ENCODE assay signal across 15 cellular contexts in the genomic region with DNA sequence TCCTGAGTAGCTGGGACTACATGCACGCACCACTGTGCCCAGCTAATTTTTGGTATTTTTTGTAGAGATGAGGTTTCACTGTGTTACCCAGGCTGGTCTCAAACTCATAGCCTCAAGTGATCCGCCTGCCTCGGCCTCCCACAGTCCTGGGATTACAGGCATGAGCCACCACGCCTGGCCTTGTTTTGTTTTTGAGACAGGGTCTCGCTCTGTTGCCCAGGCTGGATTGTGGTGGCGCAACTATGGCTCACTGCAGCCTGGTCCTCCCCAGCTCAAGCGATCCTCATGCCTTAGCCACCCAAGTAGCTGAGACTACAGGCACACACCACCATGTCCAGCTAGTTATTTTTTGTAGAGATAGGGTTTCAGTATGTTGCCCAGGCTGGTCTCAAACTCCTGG. TPM values are rescaled to one million over a fixed set of nuclear protein-coding genes. Genes with fewer than 3 reads are reported as not detected.
DNase-seq lines count a peak whose midpoint lies in the region; ATAC-seq and TF ChIP-seq lines count a peak whose summit lies in the region.
"Had no signal": no experiment of that assay in that cellular context is flagged by ENCODE, and none has a peak within 500 bp of the region (broad histone marks: within the 10 kb centered on the region; RNA-seq: fewer than 3 reads in every experiment).

No MANE protein-coding gene starts in this region.

- ATAC-seq in RWPE2 (ENCODE audit: low read depth) = no peak

- peak overlapping the region; percentile 2 for H3K27ac Mint-ChIP-seq in activated CD4-positive, alpha-beta T cell treated with anti-CD3 and anti-CD28 coated beads, Interleukin-2, amount 10 ng/mL, durations not matched to agents 7 days and 5 days
- H3K27ac Mint-ChIP-seq in activated CD4-positive, alpha-beta T cell treated with anti-CD3 and anti-CD28 coated beads, Interleukin-2, amount 10 ng/mL, durations not matched to agents 24 days and 14 days = no peak overlapping the region
- peak overlapping the region; percentile 66 for H3K27ac Mint-ChIP-seq in endodermal cell
- H3K27ac Mint-ChIP-seq in CD4-positive, alpha-beta memory T cell = no peak overlapping the region
- H3K27ac Mint-ChIP-seq in activated CD4-positive, alpha-beta memory T cell treated with anti-CD3 and anti-CD28 coated beads for 36 hours = no peak overlapping the region
- H3K27ac Mint-ChIP-seq: CD4-positive, alpha-beta T cell had no signal

- DNase-seq in activated CD4-positive, alpha-beta T cell treated with anti-CD3 and anti-CD28 coated beads, Interleukin-2, amount 10 ng/mL, durations not matched to agents 7 days and 5 days = no peak
- DNase-seq in activated CD4-positive, alpha-beta T cell treated with anti-CD3 and anti-CD28 coated beads, Interleukin-2, amount 10 ng/mL, durations not matched to agents 24 days and 14 days = no peak
- DNase-seq in RWPE2 (ENCODE audit: low spot score) (no peak), endodermal cell (no peak), Ammon's horn (ENCODE audit: low spot score) (no peak)
- no peak for DNase-seq in CD4-positive, alpha-beta memory T cell
- DNase-seq in activated CD4-positive, alpha-beta memory T cell treated with anti-CD3 and anti-CD28 coated beads for 36 hours = no peak
- DNase-seq: 8988T; AML-193; CD4-positive, alpha-beta T cell; COR-L47; DND-41; GDM1; KBM-7 had no signal

- no peaks in the 10 kb centered on the region for H3K9me3 ChIP-seq in RWPE2 (ENCODE audit: severe bottlenecking)
- no peaks in the 10 kb centered on the region for H3K9me3 ChIP-seq in endodermal cell (ENCODE audit: control insufficient read depth, low read length)
- no peaks in the 10 kb centered on the region for H3K9me3 ChIP-seq in CD4-positive, alpha-beta memory T cell (ENCODE audit: control insufficient read depth in 1 of 2, low read length in 2 of 2)
- H3K9me3 ChIP-seq: BLaER1 treated with 17β-estradiol and CSF1 and Interleukin-3, amounts not matched to agents 10 nM and 100 nM had no signal

- 90 to 95% methylated on average over 2 to 7 of the region's 7 CpGs for whole genome bisulfite sequencing in endodermal cell (ENCODE audit: insufficient coverage in 1 of 2, insufficient read length in 1 of 2), 2 experiments

- intact Hi-C loops in activated CD4-positive, alpha-beta T cell treated with anti-CD3 and anti-CD28 coated beads, Interleukin-2, amount 10 ng/mL, durations not matched to agents 24 days and 14 days (cut with micrococcal nuclease) = no loop called here
- intact Hi-C loops in CD4-positive, alpha-beta memory T cell (cut with micrococcal nuclease) = no loop called here
- intact Hi-C loops in activated CD4-positive, alpha-beta memory T cell treated with anti-CD3 and anti-CD28 coated beads for 36 hours (cut with micrococcal nuclease) = no loop called here

- TF ChIP-seq CTCF in RWPE2 (IDR thresholded peaks at IDR 0.05; ENCODE audit: poor library complexity, severe bottlenecking) (no peak), endodermal cell (conservative IDR thresholded peaks at IDR 0.05) (no peak)

- H3K36me3 ChIP-seq in RWPE2 (ENCODE audit: low read depth) (peaks cover 33% of the 10 kb centered on the region), endodermal cell (ENCODE audit: control insufficient read depth, insufficient read depth, low read length) (peaks cover 59% of the 10 kb centered on the region)
- H3K36me3 ChIP-seq in CD4-positive, alpha-beta memory T cell (ENCODE audit: insufficient read depth, low read length) = peaks cover 42% of the 10 kb centered on the region

- H3K36me3 Mint-ChIP-seq in activated CD4-positive, alpha-beta T cell treated with anti-CD3 and anti-CD28 coated beads, Interleukin-2, amount 10 ng/mL, durations not matched to agents 7 days and 5 days (ENCODE audit: low read depth) = peaks cover 24% of the 10 kb centered on the region
- H3K36me3 Mint-ChIP-seq in activated CD4-positive, alpha-beta T cell treated with anti-CD3 and anti-CD28 coated beads, Interleukin-2, amount 10 ng/mL, durations not matched to agents 24 days and 14 days (ENCODE audit: low read depth) = peaks cover 49% of the 10 kb centered on the region
- peaks cover 50% of the 10 kb centered on the region for H3K36me3 Mint-ChIP-seq in endodermal cell (ENCODE audit: low read depth)
- peaks cover 43 to 52% of the 10 kb centered on the region in 2 donors for H3K36me3 Mint-ChIP-seq in CD4-positive, alpha-beta memory T cell
- H3K36me3 Mint-ChIP-seq in activated CD4-positive, alpha-beta memory T cell treated with anti-CD3 and anti-CD28 coated beads for 36 hours = peaks cover 45% of the 10 kb centered on the region

- CTCF ChIA-PET in activated CD4-positive, alpha-beta T cell treated with anti-CD3 and anti-CD28 coated beads, Interleukin-2, amount 10 ng/mL, durations not matched to agents 7 days and 5 days (lab: Charles Lee) = interaction anchor here (0.7 to 2.4 kb wide), 2 partner anchors 12 to 28 kb away, joined by 3 to 8 read pairs; no protein-coding TSS in a partner anchor
- CTCF ChIA-PET in CD4-positive, alpha-beta memory T cell (lab: Charles Lee; ENCODE audit: partially characterized antibody) = no interaction called here
- CTCF ChIA-PET in activated CD4-positive, alpha-beta memory T cell treated with anti-CD3 and anti-CD28 coated beads for 36 hours (lab: Charles Lee) = no interaction called here

- peaks cover 5% of the 10 kb centered on the region for H3K4me1 Mint-ChIP-seq in activated CD4-positive, alpha-beta T cell treated with anti-CD3 and anti-CD28 coated beads, Interleukin-2, amount 10 ng/mL, durations not matched to agents 7 days and 5 days
- H3K4me1 Mint-ChIP-seq in activated CD4-positive, alpha-beta T cell treated with anti-CD3 and anti-CD28 coated beads, Interleukin-2, amount 10 ng/mL, durations not matched to agents 24 days and 14 days = peaks cover 3% of the 10 kb centered on the region
- peaks cover 39% of the 10 kb centered on the region for H3K4me1 Mint-ChIP-seq in endodermal cell
- peaks cover under 1 to 5% (median 2%) of the 10 kb centered on the region in 4 donors for H3K4me1 Mint-ChIP-seq in CD4-positive, alpha-beta memory T cell
- peaks cover 5% of the 10 kb centered on the region for H3K4me1 Mint-ChIP-seq in activated CD4-positive, alpha-beta memory T cell treated with anti-CD3 and anti-CD28 coated beads for 36 hours (ENCODE audit: low read depth)

- no peaks in the 10 kb centered on the region for H3K27me3 ChIP-seq in RWPE2 (ENCODE audit: insufficient read depth, poor library complexity, severe bottlenecking)
- H3K27me3 ChIP-seq in endodermal cell (ENCODE audit: control insufficient read depth, insufficient read depth, low read length, poor library complexity, severe bottlenecking) = no peaks in the 10 kb centered on the region
- H3K27me3 ChIP-seq in CD4-positive, alpha-beta memory T cell (ENCODE audit: insufficient read depth, low read length) = no peaks in the 10 kb centered on the region
- H3K27me3 ChIP-seq: BLaER1 treated with 17β-estradiol and CSF1 and Interleukin-3, amounts not matched to agents 10 nM and 100 nM had no signal

- H3K4me1 ChIP-seq in RWPE2 (ENCODE audit: insufficient read depth, poor library complexity, severe bottlenecking) (peaks cover 7% of the 10 kb centered on the region), endodermal cell (ENCODE audit: control insufficient read depth, insufficient read depth, low read length) (peaks cover 10% of the 10 kb centered on the region)
- peaks cover 2% of the 10 kb centered on the region for H3K4me1 ChIP-seq in CD4-positive, alpha-beta memory T cell (ENCODE audit: insufficient read depth, low read length)

- H3K27ac ChIP-seq in RWPE2 (ENCODE audit: poor library complexity, severe bottlenecking) (peak overlapping the region; percentile 72), endodermal cell (ENCODE audit: low read depth, low read length) (no peak overlapping the region)
- no peak overlapping the region for H3K27ac ChIP-seq in CD4-positive, alpha-beta memory T cell (ENCODE audit: low read depth, low read length)
- H3K27ac ChIP-seq: BLaER1 treated with 17β-estradiol and CSF1 and Interleukin-3, amounts not matched to agents 10 nM and 100 nM had no signal

- H3K4me3 ChIP-seq in RWPE2 (ENCODE audit: severe bottlenecking) = no peak overlapping the region
- H3K4me3 ChIP-seq in endodermal cell (ENCODE audit: low read length) = no peak overlapping the region
- H3K4me3 ChIP-seq in CD4-positive, alpha-beta memory T cell (ENCODE audit: low read length in 2 of 2) = no peak overlapping the region
- H3K4me3 ChIP-seq: BLaER1 treated with 17β-estradiol and CSF1 and Interleukin-3, amounts not matched to agents 10 nM and 100 nM had no signal

- POLR2A ChIA-PET in activated CD4-positive, alpha-beta T cell treated with anti-CD3 and anti-CD28 coated beads, Interleukin-2, amount 10 ng/mL, durations not matched to agents 7 days and 5 days (lab: Charles Lee) = no interaction called here
- POLR2A ChIA-PET in CD4-positive, alpha-beta memory T cell (lab: Charles Lee; ENCODE audit: partially characterized antibody) = no interaction called here
- POLR2A ChIA-PET in activated CD4-positive, alpha-beta memory T cell treated with anti-CD3 and anti-CD28 coated beads for 36 hours (lab: Charles Lee) = no interaction called here

- H3K4me3 Mint-ChIP-seq in activated CD4-positive, alpha-beta T cell treated with anti-CD3 and anti-CD28 coated beads, Interleukin-2, amount 10 ng/mL, durations not matched to agents 7 days and 5 days = no peak overlapping the region
- no peak overlapping the region for H3K4me3 Mint-ChIP-seq in activated CD4-positive, alpha-beta T cell treated with anti-CD3 and anti-CD28 coated beads, Interleukin-2, amount 10 ng/mL, durations not matched to agents 24 days and 14 days
- H3K4me3 Mint-ChIP-seq in endodermal cell = no peak overlapping the region
- no peak overlapping the region for H3K4me3 Mint-ChIP-seq in CD4-positive, alpha-beta memory T cell
- no peak overlapping the region for H3K4me3 Mint-ChIP-seq in activated CD4-positive, alpha-beta memory T cell treated with anti-CD3 and anti-CD28 coated beads for 36 hours
- H3K4me3 Mint-ChIP-seq: CD4-positive, alpha-beta T cell had no signal

- H3K9me3 Mint-ChIP-seq in activated CD4-positive, alpha-beta T cell treated with anti-CD3 and anti-CD28 coated beads, Interleukin-2, amount 10 ng/mL, durations not matched to agents 7 days and 5 days = no peaks in the 10 kb centered on the region
- no peaks in the 10 kb centered on the region for H3K9me3 Mint-ChIP-seq in activated CD4-positive, alpha-beta T cell treated with anti-CD3 and anti-CD28 coated beads, Interleukin-2, amount 10 ng/mL, durations not matched to agents 24 days and 14 days
- H3K9me3 Mint-ChIP-seq in endodermal cell = no peaks in the 10 kb centered on the region
- H3K9me3 Mint-ChIP-seq in CD4-positive, alpha-beta memory T cell = no peaks in the 10 kb centered on the region
- no peaks in the 10 kb centered on the region for H3K9me3 Mint-ChIP-seq in activated CD4-positive, alpha-beta memory T cell treated with anti-CD3 and anti-CD28 coated beads for 36 hours
- H3K9me3 Mint-ChIP-seq: CD4-positive, alpha-beta T cell had no signal

- no peak overlapping the region for H3K9ac ChIP-seq in endodermal cell (ENCODE audit: extremely low read depth, low read length, poor library complexity, severe bottlenecking)
- H3K9ac ChIP-seq: BLaER1 treated with 17β-estradiol and CSF1 and Interleukin-3, amounts not matched to agents 10 nM and 100 nM had no signal

- H3K27me3 Mint-ChIP-seq in activated CD4-positive, alpha-beta T cell treated with anti-CD3 and anti-CD28 coated beads, Interleukin-2, amount 10 ng/mL, durations not matched to agents 7 days and 5 days = no peaks in the 10 kb centered on the region
- H3K27me3 Mint-ChIP-seq in activated CD4-positive, alpha-beta T cell treated with anti-CD3 and anti-CD28 coated beads, Interleukin-2, amount 10 ng/mL, durations not matched to agents 24 days and 14 days = no peaks in the 10 kb centered on the region
- H3K27me3 Mint-ChIP-seq in endodermal cell (ENCODE audit: insufficient read depth) = no peaks in the 10 kb centered on the region
- H3K27me3 Mint-ChIP-seq in CD4-positive, alpha-beta memory T cell = no peaks in the 10 kb centered on the region
- H3K27me3 Mint-ChIP-seq in activated CD4-positive, alpha-beta memory T cell treated with anti-CD3 and anti-CD28 coated beads for 36 hours = no peaks in the 10 kb centered on the region
- H3K27me3 Mint-ChIP-seq: CD4-positive, alpha-beta T cell had no signal

RNA-seq across cellular contexts. Expression of a gene that starts 26.0 kb away (rescaled TPM):
- total RNA-seq in activated CD4-positive, alpha-beta T cell treated with anti-CD3 and anti-CD28 coated beads, Interleukin-2, amount 10 ng/mL, durations not matched to agents 7 days and 5 days = 100 to 1,000 TPM; 226 to 232 TPM
- 409 and 426 TPM in 2 replicates for total RNA-seq in activated CD4-positive, alpha-beta T cell treated with anti-CD3 and anti-CD28 coated beads, Interleukin-2, amount 10 ng/mL, durations not matched to agents 24 days and 14 days
- 100 to 1,000 TPM; 304 to 378 TPM for total RNA-seq in endodermal cell
- 288 TPM for polyA plus RNA-seq in endodermal cell (2013, experiment 1 of 2)
- 280 TPM for polyA plus RNA-seq in endodermal cell (2013, experiment 2 of 2)
- 100 to 1,000 TPM; 112 to 122 TPM for total RNA-seq in CD4-positive, alpha-beta memory T cell
- polyA plus RNA-seq in CD4-positive, alpha-beta memory T cell = 100 to 1,000 TPM; 342 to 381 TPM
- total RNA-seq in activated CD4-positive, alpha-beta memory T cell treated with anti-CD3 and anti-CD28 coated beads for 36 hours = 100 to 1,000 TPM; 429 to 457 TPM

RNA-seq across cellular contexts. Expression of a gene that starts 38.6 kb away (rescaled TPM):
- under 1 TPM; 0.22 to 0.35 TPM for total RNA-seq in activated CD4-positive, alpha-beta T cell treated with anti-CD3 and anti-CD28 coated beads, Interleukin-2, amount 10 ng/mL, durations not matched to agents 7 days and 5 days
- 2.0 TPM in 2 replicates for total RNA-seq in activated CD4-positive, alpha-beta T cell treated with anti-CD3 and anti-CD28 coated beads, Interleukin-2, amount 10 ng/mL, durations not matched to agents 24 days and 14 days
- total RNA-seq in endodermal cell = 10 to 100 TPM; 61.4 to 72.5 TPM
- polyA plus RNA-seq in endodermal cell (2013, experiment 1 of 2) = 49.4 TPM
- polyA plus RNA-seq in endodermal cell (2013, experiment 2 of 2) = 46.4 TPM
- 1 to 10 TPM; 1.0 TPM for total RNA-seq in CD4-positive, alpha-beta memory T cell
- under 1 TPM; 0.18 to 0.73 TPM for polyA plus RNA-seq in CD4-positive, alpha-beta memory T cell
- 1 to 10 TPM; 1.5 to 1.9 TPM for total RNA-seq in activated CD4-positive, alpha-beta memory T cell treated with anti-CD3 and anti-CD28 coated beads for 36 hours

RNA-seq across cellular contexts. Expression of a gene that starts 46.9 kb away (rescaled TPM):
- total RNA-seq in activated CD4-positive, alpha-beta T cell treated with anti-CD3 and anti-CD28 coated beads, Interleukin-2, amount 10 ng/mL, durations not matched to agents 7 days and 5 days = under 1 TPM; 0.57 to 0.62 TPM
- total RNA-seq in activated CD4-positive, alpha-beta T cell treated with anti-CD3 and anti-CD28 coated beads, Interleukin-2, amount 10 ng/mL, durations not matched to agents 24 days and 14 days = 30.5 and 30.9 TPM in 2 replicates
- total RNA-seq in endodermal cell = not detected
- not detected for polyA plus RNA-seq in endodermal cell (2013, experiment 1 of 2)
- polyA plus RNA-seq in endodermal cell (2013, experiment 2 of 2) = not detected
- total RNA-seq in CD4-positive, alpha-beta memory T cell = under 1 TPM; 0.15 to 0.53 TPM
- under 1 TPM in 1 of 2 donors, not detected in 1; 0.56 TPM for polyA plus RNA-seq in CD4-positive, alpha-beta memory T cell
- total RNA-seq in activated CD4-positive, alpha-beta memory T cell treated with anti-CD3 and anti-CD28 coated beads for 36 hours = 10 to 100 TPM; 59.9 to 64.0 TPM

Comparison
In these comparisons a context has a peak if more than half of its experiments do, and no peak if none do; other contexts are left out.
1. H3K27ac Mint-ChIP-seq: peak in activated CD4-positive, alpha-beta T cell treated with anti-CD3 and anti-CD28 coated beads, Interleukin-2, amount 10 ng/mL, durations not matched to agents 7 days and 5 days (single experiment) and endodermal cell (single experiment); none in activated CD4-positive, alpha-beta T cell treated with anti-CD3 and anti-CD28 coated beads, Interleukin-2, amount 10 ng/mL, durations not matched to agents 24 days and 14 days (single experiment), CD4-positive, alpha-beta memory T cell (0 of 7) and activated CD4-positive, alpha-beta memory T cell treated with anti-CD3 and anti-CD28 coated beads for 36 hours (single experiment).
2. RNA of a gene that starts 46.9 kb away (total RNA-seq): 59.9 to 64.0 TPM in activated CD4-positive, alpha-beta memory T cell treated with anti-CD3 and anti-CD28 coated beads for 36 hours and 30.5 to 30.9 TPM in activated CD4-positive, alpha-beta T cell treated with anti-CD3 and anti-CD28 coated beads, Interleukin-2, amount 10 ng/mL, durations not matched to agents 24 days and 14 days; 0.57 to 0.62 TPM in activated CD4-positive, alpha-beta T cell treated with anti-CD3 and anti-CD28 coated beads, Interleukin-2, amount 10 ng/mL, durations not matched to agents 7 days and 5 days, 0.15 to 0.53 TPM in CD4-positive, alpha-beta memory T cell and not detected in endodermal cell; every median in the first group is over 10 times any median in the second.
3. RNA of a gene that starts 38.6 kb away (total RNA-seq): 61.4 to 72.5 TPM in endodermal cell; 2.0 TPM in activated CD4-positive, alpha-beta T cell treated with anti-CD3 and anti-CD28 coated beads, Interleukin-2, amount 10 ng/mL, durations not matched to agents 24 days and 14 days, 1.5 to 1.9 TPM in activated CD4-positive, alpha-beta memory T cell treated with anti-CD3 and anti-CD28 coated beads for 36 hours, 1.0 TPM in CD4-positive, alpha-beta memory T cell and 0.22 to 0.35 TPM in activated CD4-positive, alpha-beta T cell treated with anti-CD3 and anti-CD28 coated beads, Interleukin-2, amount 10 ng/mL, durations not matched to agents 7 days and 5 days; every median in the first group is over 10 times any median in the second.